In the genomic region with DNA sequence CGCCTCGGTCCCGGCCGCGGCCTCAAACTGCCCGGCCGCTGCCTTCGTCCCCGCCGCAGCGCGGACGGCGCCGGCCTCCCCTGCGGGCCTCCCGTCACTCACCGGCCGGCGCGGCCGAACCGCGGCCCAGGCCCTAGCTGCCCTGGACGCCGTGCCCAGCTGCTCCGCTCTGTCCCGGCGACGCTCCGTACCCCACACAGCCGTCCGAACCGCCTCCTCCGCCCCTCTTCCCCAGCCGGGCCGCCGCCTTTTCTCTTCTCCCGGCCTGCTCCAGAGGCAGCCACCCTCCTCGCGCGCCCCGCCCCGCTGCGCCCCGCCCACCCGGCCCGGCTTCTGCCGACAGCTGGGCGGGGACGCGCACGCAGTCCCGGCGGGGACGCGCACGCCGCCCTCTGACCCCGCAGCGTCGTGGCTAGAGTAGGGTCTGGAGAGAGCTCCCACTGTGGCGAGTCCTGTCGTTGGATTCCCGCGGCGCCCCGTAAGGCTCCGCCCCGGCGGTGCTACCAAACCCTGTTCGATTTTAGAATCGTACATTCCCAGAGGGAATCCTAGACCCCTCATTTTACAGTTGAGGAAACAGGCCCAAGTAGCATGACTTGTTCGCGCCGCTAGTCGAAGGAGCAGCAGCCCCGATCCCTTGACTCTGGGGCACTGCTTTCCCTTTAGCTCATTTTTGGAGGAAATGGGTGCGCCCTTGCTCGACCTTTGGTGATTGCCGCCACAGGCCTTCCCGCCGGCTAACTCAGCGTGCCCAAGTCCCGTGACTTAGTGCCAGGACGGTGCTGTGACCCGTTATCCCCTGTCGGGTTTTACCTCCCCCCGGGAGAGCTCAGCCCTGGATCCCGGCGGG, we compare ENCODE assay signal across 1 cellular context.
A peak's percentile ranks its signal among the peaks of the same experiment; 100 is the strongest.
TF ChIP-seq lines count a peak whose summit lies in the region.

A gene with protein sequence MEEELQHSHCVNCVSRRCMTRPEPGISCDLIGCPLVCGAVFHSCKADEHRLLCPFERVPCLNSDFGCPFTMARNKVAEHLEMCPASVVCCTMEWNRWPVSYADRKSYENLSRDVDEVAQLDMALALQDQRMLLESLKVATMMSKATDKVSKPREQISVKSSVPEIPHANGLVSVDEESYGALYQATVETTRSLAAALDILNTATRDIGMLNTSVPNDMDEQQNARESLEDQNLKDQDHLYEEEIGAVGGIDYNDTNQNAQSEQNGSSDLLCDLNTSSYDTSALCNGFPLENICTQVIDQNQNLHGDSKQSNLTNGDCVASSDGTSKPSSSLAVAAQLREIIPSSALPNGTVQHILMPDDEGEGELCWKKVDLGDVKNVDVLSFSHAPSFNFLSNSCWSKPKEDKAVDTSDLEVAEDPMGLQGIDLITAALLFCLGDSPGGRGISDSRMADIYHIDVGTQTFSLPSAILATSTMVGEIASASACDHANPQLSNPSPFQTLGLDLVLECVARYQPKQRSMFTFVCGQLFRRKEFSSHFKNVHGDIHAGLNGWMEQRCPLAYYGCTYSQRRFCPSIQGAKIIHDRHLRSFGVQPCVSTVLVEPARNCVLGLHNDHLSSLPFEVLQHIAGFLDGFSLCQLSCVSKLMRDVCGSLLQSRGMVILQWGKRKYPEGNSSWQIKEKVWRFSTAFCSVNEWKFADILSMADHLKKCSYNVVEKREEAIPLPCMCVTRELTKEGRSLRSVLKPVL (minus strand): TSS at position 295 of the 850 bp plus-strand sequence. CDS start 8,390 bp downstream, outside the sequence.

TF ChIP-seq in GM12878, 131 proteins besides CTCF, POLR2A, EP300 and RAD21 (continued from another document):
- TF ChIP-seq, protein P1, sequence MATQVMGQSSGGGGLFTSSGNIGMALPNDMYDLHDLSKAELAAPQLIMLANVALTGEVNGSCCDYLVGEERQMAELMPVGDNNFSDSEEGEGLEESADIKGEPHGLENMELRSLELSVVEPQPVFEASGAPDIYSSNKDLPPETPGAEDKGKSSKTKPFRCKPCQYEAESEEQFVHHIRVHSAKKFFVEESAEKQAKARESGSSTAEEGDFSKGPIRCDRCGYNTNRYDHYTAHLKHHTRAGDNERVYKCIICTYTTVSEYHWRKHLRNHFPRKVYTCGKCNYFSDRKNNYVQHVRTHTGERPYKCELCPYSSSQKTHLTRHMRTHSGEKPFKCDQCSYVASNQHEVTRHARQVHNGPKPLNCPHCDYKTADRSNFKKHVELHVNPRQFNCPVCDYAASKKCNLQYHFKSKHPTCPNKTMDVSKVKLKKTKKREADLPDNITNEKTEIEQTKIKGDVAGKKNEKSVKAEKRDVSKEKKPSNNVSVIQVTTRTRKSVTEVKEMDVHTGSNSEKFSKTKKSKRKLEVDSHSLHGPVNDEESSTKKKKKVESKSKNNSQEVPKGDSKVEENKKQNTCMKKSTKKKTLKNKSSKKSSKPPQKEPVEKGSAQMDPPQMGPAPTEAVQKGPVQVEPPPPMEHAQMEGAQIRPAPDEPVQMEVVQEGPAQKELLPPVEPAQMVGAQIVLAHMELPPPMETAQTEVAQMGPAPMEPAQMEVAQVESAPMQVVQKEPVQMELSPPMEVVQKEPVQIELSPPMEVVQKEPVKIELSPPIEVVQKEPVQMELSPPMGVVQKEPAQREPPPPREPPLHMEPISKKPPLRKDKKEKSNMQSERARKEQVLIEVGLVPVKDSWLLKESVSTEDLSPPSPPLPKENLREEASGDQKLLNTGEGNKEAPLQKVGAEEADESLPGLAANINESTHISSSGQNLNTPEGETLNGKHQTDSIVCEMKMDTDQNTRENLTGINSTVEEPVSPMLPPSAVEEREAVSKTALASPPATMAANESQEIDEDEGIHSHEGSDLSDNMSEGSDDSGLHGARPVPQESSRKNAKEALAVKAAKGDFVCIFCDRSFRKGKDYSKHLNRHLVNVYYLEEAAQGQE (IDR thresholded peaks at IDR 0.05; ENCODE audit: low read depth, low read length), result no peak
- TF ChIP-seq SMAD1 (IDR thresholded peaks at IDR 0.05; ENCODE audit: low read depth, partially characterized antibody) (no peak), FOXK2 (IDR thresholded peaks at IDR 0.05) (no peak), NR2C2 (IDR thresholded peaks at IDR 0.05; ENCODE audit: borderline replicate concordance, control insufficient read depth, insufficient read length, low read depth) (peak; percentile 71), KDM1A (IDR thresholded peaks at IDR 0.05; ENCODE audit: borderline replicate concordance) (no peak), CHD1 (IDR thresholded peaks at IDR 0.05; ENCODE audit: low read depth, low read length) (no peak), JUND (IDR thresholded peaks at IDR 0.05; ENCODE audit: low read depth, low read length) (no peak), RBBP5 (conservative IDR thresholded peaks at IDR 0.05) (no peak), CEBPB (IDR thresholded peaks at IDR 0.05; ENCODE audit: borderline replicate concordance in 1 of 2, low read depth in 2 of 2, low read length in 2 of 2) (no peak), SMAD5 (IDR thresholded peaks at IDR 0.05; ENCODE audit: low read depth) (peak; percentile 48; the same call in 1 of the 2 replicates), HCFC1 (IDR thresholded peaks at IDR 0.05; ENCODE audit: low read length) (no peak), RCOR1 (conservative IDR thresholded peaks at IDR 0.05; ENCODE audit: low read depth, low read length) (no peak), RUNX3 (IDR thresholded peaks at IDR 0.05; ENCODE audit: low read length) (peak; percentile 53; the same call in 1 of the 2 replicates), ESRRA (IDR thresholded peaks at IDR 0.05; ENCODE audit: low read length) (no peak), CBFB (IDR thresholded peaks at IDR 0.05; ENCODE audit: low read depth) (peak; percentile 58; the same call in 1 of the 2 replicates), FOXM1 (IDR thresholded peaks at IDR 0.05; ENCODE audit: low read depth, low read length) (no peak), ZNF217 (IDR thresholded peaks at IDR 0.05) (peak; percentile 59; the same call in 1 of the 2 replicates), TARDBP (IDR thresholded peaks at IDR 0.05; ENCODE audit: borderline replicate concordance) (no peak), GABPA (IDR thresholded peaks at IDR 0.05; ENCODE audit: low read depth) (no peak)
- TF ChIP-seq, protein P2, sequence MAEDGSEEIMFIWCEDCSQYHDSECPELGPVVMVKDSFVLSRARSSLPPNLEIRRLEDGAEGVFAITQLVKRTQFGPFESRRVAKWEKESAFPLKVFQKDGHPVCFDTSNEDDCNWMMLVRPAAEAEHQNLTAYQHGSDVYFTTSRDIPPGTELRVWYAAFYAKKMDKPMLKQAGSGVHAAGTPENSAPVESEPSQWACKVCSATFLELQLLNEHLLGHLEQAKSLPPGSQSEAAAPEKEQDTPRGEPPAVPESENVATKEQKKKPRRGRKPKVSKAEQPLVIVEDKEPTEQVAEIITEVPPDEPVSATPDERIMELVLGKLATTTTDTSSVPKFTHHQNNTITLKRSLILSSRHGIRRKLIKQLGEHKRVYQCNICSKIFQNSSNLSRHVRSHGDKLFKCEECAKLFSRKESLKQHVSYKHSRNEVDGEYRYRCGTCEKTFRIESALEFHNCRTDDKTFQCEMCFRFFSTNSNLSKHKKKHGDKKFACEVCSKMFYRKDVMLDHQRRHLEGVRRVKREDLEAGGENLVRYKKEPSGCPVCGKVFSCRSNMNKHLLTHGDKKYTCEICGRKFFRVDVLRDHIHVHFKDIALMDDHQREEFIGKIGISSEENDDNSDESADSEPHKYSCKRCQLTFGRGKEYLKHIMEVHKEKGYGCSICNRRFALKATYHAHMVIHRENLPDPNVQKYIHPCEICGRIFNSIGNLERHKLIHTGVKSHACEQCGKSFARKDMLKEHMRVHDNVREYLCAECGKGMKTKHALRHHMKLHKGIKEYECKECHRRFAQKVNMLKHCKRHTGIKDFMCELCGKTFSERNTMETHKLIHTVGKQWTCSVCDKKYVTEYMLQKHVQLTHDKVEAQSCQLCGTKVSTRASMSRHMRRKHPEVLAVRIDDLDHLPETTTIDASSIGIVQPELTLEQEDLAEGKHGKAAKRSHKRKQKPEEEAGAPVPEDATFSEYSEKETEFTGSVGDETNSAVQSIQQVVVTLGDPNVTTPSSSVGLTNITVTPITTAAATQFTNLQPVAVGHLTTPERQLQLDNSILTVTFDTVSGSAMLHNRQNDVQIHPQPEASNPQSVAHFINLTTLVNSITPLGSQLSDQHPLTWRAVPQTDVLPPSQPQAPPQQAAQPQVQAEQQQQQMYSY (CRISPR knock-in tag; IDR thresholded peaks at IDR 0.05), result no peak
- TF ChIP-seq, protein P3, sequence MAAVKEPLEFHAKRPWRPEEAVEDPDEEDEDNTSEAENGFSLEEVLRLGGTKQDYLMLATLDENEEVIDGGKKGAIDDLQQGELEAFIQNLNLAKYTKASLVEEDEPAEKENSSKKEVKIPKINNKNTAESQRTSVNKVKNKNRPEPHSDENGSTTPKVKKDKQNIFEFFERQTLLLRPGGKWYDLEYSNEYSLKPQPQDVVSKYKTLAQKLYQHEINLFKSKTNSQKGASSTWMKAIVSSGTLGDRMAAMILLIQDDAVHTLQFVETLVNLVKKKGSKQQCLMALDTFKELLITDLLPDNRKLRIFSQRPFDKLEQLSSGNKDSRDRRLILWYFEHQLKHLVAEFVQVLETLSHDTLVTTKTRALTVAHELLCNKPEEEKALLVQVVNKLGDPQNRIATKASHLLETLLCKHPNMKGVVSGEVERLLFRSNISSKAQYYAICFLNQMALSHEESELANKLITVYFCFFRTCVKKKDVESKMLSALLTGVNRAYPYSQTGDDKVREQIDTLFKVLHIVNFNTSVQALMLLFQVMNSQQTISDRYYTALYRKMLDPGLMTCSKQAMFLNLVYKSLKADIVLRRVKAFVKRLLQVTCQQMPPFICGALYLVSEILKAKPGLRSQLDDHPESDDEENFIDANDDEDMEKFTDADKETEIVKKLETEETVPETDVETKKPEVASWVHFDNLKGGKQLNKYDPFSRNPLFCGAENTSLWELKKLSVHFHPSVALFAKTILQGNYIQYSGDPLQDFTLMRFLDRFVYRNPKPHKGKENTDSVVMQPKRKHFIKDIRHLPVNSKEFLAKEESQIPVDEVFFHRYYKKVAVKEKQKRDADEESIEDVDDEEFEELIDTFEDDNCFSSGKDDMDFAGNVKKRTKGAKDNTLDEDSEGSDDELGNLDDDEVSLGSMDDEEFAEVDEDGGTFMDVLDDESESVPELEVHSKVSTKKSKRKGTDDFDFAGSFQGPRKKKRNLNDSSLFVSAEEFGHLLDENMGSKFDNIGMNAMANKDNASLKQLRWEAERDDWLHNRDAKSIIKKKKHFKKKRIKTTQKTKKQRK (IDR thresholded peaks at IDR 0.05; ENCODE audit: low read depth, low read length), result no peak
- TF ChIP-seq, protein P4, sequence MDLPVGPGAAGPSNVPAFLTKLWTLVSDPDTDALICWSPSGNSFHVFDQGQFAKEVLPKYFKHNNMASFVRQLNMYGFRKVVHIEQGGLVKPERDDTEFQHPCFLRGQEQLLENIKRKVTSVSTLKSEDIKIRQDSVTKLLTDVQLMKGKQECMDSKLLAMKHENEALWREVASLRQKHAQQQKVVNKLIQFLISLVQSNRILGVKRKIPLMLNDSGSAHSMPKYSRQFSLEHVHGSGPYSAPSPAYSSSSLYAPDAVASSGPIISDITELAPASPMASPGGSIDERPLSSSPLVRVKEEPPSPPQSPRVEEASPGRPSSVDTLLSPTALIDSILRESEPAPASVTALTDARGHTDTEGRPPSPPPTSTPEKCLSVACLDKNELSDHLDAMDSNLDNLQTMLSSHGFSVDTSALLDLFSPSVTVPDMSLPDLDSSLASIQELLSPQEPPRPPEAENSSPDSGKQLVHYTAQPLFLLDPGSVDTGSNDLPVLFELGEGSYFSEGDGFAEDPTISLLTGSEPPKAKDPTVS (IDR thresholded peaks at IDR 0.05; ENCODE audit: low read depth, low read length), result no peak
- TF ChIP-seq, protein P5, sequence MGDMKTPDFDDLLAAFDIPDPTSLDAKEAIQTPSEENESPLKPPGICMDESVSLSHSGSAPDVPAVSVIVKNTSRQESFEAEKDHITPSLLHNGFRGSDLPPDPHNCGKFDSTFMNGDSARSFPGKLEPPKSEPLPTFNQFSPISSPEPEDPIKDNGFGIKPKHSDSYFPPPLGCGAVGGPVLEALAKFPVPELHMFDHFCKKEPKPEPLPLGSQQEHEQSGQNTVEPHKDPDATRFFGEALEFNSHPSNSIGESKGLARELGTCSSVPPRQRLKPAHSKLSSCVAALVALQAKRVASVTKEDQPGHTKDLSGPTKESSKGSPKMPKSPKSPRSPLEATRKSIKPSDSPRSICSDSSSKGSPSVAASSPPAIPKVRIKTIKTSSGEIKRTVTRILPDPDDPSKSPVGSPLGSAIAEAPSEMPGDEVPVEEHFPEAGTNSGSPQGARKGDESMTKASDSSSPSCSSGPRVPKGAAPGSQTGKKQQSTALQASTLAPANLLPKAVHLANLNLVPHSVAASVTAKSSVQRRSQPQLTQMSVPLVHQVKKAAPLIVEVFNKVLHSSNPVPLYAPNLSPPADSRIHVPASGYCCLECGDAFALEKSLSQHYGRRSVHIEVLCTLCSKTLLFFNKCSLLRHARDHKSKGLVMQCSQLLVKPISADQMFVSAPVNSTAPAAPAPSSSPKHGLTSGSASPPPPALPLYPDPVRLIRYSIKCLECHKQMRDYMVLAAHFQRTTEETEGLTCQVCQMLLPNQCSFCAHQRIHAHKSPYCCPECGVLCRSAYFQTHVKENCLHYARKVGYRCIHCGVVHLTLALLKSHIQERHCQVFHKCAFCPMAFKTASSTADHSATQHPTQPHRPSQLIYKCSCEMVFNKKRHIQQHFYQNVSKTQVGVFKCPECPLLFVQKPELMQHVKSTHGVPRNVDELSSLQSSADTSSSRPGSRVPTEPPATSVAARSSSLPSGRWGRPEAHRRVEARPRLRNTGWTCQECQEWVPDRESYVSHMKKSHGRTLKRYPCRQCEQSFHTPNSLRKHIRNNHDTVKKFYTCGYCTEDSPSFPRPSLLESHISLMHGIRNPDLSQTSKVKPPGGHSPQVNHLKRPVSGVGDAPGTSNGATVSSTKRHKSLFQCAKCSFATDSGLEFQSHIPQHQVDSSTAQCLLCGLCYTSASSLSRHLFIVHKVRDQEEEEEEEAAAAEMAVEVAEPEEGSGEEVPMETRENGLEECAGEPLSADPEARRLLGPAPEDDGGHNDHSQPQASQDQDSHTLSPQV (IDR thresholded peaks at IDR 0.05), result no peak
- TF ChIP-seq, protein P6, sequence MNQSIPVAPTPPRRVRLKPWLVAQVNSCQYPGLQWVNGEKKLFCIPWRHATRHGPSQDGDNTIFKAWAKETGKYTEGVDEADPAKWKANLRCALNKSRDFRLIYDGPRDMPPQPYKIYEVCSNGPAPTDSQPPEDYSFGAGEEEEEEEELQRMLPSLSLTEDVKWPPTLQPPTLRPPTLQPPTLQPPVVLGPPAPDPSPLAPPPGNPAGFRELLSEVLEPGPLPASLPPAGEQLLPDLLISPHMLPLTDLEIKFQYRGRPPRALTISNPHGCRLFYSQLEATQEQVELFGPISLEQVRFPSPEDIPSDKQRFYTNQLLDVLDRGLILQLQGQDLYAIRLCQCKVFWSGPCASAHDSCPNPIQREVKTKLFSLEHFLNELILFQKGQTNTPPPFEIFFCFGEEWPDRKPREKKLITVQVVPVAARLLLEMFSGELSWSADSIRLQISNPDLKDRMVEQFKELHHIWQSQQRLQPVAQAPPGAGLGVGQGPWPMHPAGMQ (IDR thresholded peaks at IDR 0.05; ENCODE audit: borderline replicate concordance), result no peak
